8 cellular contexts compared by ENCODE assay signal in genomic region chr17:42107597-42108576, GRCh38. TPM values are rescaled to one million over a fixed set of nuclear protein-coding genes. Genes with fewer than 3 reads are reported as not detected.
A peak's percentile ranks its signal among the peaks of the same experiment; 100 is the strongest.
DNase-seq lines count a peak whose midpoint lies in the region; ATAC-seq and TF ChIP-seq lines count a peak whose summit lies in the region.

No MANE protein-coding gene starts in this region.

- H3K4me2 ChIP-seq in mesenchymal stem cell (ENCODE audit: low read length, poor library complexity, severe bottlenecking): peak overlapping the region; percentile 75
- no peak overlapping the region for H3K4me2 ChIP-seq in PC-9

- H3K36me3 ChIP-seq in mesenchymal stem cell (ENCODE audit: control insufficient read depth in 1 of 2, insufficient read depth in 2 of 2, low read depth in 1 of 2, low read length in 2 of 2) (peaks cover 8 to 42% of the 10 kb centered on the region in 2 experiments), PC-9 (ENCODE audit: low read depth) (no peaks in the 10 kb centered on the region)

- no peak overlapping the region for H3K9ac ChIP-seq in mesenchymal stem cell (ENCODE audit: low read length)

- H3K23ac ChIP-seq in mesenchymal stem cell (ENCODE audit: low read length in 2 of 2): no peak overlapping the region

- no peak overlapping the region for H3K14ac ChIP-seq in mesenchymal stem cell (ENCODE audit: low read length in 2 of 2)

- H3K27ac ChIP-seq in mesenchymal stem cell (ENCODE audit: low read length, poor library complexity, severe bottlenecking) (no peak overlapping the region), PC-9 (no peak overlapping the region)

- no peak overlapping the region for H2BK5ac ChIP-seq in mesenchymal stem cell (ENCODE audit: low read depth, low read length, poor library complexity, severe bottlenecking)

- peaks cover 3% of the 10 kb centered on the region for H3K27me3 Mint-ChIP-seq in chondrocyte (ENCODE audit: low read depth)

- H2AFZ ChIP-seq in mesenchymal stem cell (ENCODE audit: low read depth, low read length) (peak overlapping the region; percentile 77), PC-9 (no peak overlapping the region)

- no peaks in the 10 kb centered on the region for H3K79me1 ChIP-seq in mesenchymal stem cell (replicated peaks; ENCODE audit: low read length, poor library complexity, severe bottlenecking)

- H4K91ac ChIP-seq in mesenchymal stem cell (ENCODE audit: low read length): no peak overlapping the region

- H3K18ac ChIP-seq in mesenchymal stem cell (ENCODE audit: low read depth in 1 of 2, low read length in 2 of 2): peak overlapping the region in 1 of 2 experiments; percentile 78

- no peaks in the 10 kb centered on the region for H3K9me2 ChIP-seq in PC-9 (ENCODE audit: insufficient read depth)

- no peak overlapping the region for H2BK12ac ChIP-seq in mesenchymal stem cell (ENCODE audit: low read length in 2 of 2)

- no peak overlapping the region for H2BK120ac ChIP-seq in mesenchymal stem cell (ENCODE audit: low read depth, low read length)

- no peak overlapping the region for H2BK15ac ChIP-seq in mesenchymal stem cell (ENCODE audit: low read depth, poor library complexity, severe bottlenecking)

- H3K27me3 ChIP-seq in mesenchymal stem cell (ENCODE audit: control insufficient read depth in 1 of 2, insufficient read depth in 1 of 2, low read length in 2 of 2): peaks cover 0 to 9% of the 10 kb centered on the region in 2 experiments
- no peaks in the 10 kb centered on the region for H3K27me3 ChIP-seq in PC-9 (ENCODE audit: insufficient read depth, low read depth)

- H3K4me1 Mint-ChIP-seq in chondrocyte (ENCODE audit: low read depth): peaks cover 10% of the 10 kb centered on the region

- peaks cover 7% of the 10 kb centered on the region; the same call in 1 of the 2 replicates for H3F3A ChIP-seq in PC-9 (ENCODE audit: insufficient read depth, low read depth)

- no peaks in the 10 kb centered on the region for H3K79me2 ChIP-seq in PC-9 (ENCODE audit: low read depth)

- H4K8ac ChIP-seq in mesenchymal stem cell (ENCODE audit: low read length): no peak overlapping the region

- no peaks in the 10 kb centered on the region for H3K36me3 Mint-ChIP-seq in chondrocyte (ENCODE audit: low read depth)

- CTCF ChIA-PET in PC-9 (lab: Charles Lee): no interaction called here

- no peak overlapping the region for H2AK5ac ChIP-seq in mesenchymal stem cell (ENCODE audit: low read length, severe bottlenecking)

- peak; percentile 69 for ATAC-seq in HG02852 (IDR thresholded peaks at IDR 0.05; ENCODE audit: unreplicated experiment)

- BruUV-seq in PC-9 (replicated peaks; lab: Mats Ljungman, UMichigan): no TSS peak

- no peaks in the 10 kb centered on the region for H4K20me1 ChIP-seq in PC-9 (ENCODE audit: insufficient read depth)

- peak overlapping the region; percentile 50 for H3K4me3 Mint-ChIP-seq in chondrocyte (ENCODE audit: unreplicated experiment)

- peak overlapping the region in 1 of 2 experiments; percentile 48 for H3K4me3 ChIP-seq in mesenchymal stem cell (ENCODE audit: insufficient read depth in 1 of 2, low read depth in 1 of 2, low read length in 2 of 2)
- no peak overlapping the region for H3K4me3 ChIP-seq in PC-9

- H3K9me3 ChIP-seq in mesenchymal stem cell (ENCODE audit: control insufficient read depth, low read length) (no peaks in the 10 kb centered on the region), PC-9 (ENCODE audit: insufficient read depth, low read depth) (no peaks in the 10 kb centered on the region)

- H3K4me1 ChIP-seq in mesenchymal stem cell (ENCODE audit: control insufficient read depth, insufficient read depth, low read depth, low read length) (peaks cover 19% of the 10 kb centered on the region), PC-9 (replicated peaks; ENCODE audit: insufficient read depth) (no peaks in the 10 kb centered on the region)

- no peaks in the 10 kb centered on the region for H3K9me3 Mint-ChIP-seq in chondrocyte (ENCODE audit: low read depth)

- H3K4ac ChIP-seq in mesenchymal stem cell (ENCODE audit: low read depth in 1 of 2, low read length in 2 of 2): no peak overlapping the region

- no peak overlapping the region for H3K27ac Mint-ChIP-seq in chondrocyte (ENCODE audit: unreplicated experiment)

- POLR2A ChIA-PET in PC-9 (lab: Charles Lee; ENCODE audit: unreplicated experiment): interaction anchor here (0.6 kb wide), 1 partner anchor 192 kb away, joined by 7 read pairs; no protein-coding TSS in a partner anchor

- intact Hi-C loops in PC-9 (cut with micrococcal nuclease; ENCODE audit: unreplicated experiment): no loop called here

- DNase-seq in GM10266 (ENCODE audit: extremely low spot score): peak; percentile 95
- DNase-seq in NCI-H2171 (lab: John Stamatoyannopoulos, UW): peak; percentile 96
- DNase-seq in activated CD4-positive, alpha-beta T cell treated with anti-CD3 and anti-CD28 coated beads for 4 hours: peak; percentile 92 to 95
- no peak for DNase-seq in chondrocyte (ENCODE audit: low spot score)
- DNase-seq in mesenchymal stem cell: peak; percentile 70
- peak; percentile 77 to 85 for DNase-seq in stimulated activated CD8-positive, alpha-beta memory T cell treated with anti-CD3 and anti-CD28 coated beads, Interleukin-15, amount 100 ng/mL, for 4 hours (ENCODE audit: low read depth in 2 of 2)
- DNase-seq in PC-9: no peak

- TF ChIP-seq CTCF in GM10266 (IDR thresholded peaks at IDR 0.05; ENCODE audit: control insufficient read depth, insufficient read depth, low read depth, missing control alignments): no peak
- no peak for TF ChIP-seq CTCF in chondrocyte (IDR thresholded peaks at IDR 0.05)
- TF ChIP-seq CTCF in PC-9 (conservative IDR thresholded peaks at IDR 0.05): no peak

- 34% methylated on average over 51 of the region's 51 CpGs for WGBS in mesenchymal stem cell

RNA-seq across cellular contexts. Expression of gene DHX58, which starts 4.6 kb away (rescaled TPM):
- total RNA-seq in chondrocyte (0.53 to 0.64 TPM (median 0.55 TPM) in 3 replicates), PC-9 (2021) (17.9 and 26.0 TPM in 2 replicates)
- polyA plus RNA-seq in mesenchymal stem cell (2013, experiment 1 of 2): 2.0 TPM
- 1.5 TPM for polyA plus RNA-seq in mesenchymal stem cell (2013, experiment 2 of 2)

RNA-seq across cellular contexts. Expression of gene ZNF385C, which starts 9.6 kb away (rescaled TPM):
- total RNA-seq in chondrocyte (0.07 to 0.18 TPM in 2 of 3 replicates, not detected in the other), PC-9 (2021) (1.7 and 2.1 TPM in 2 replicates)
- polyA plus RNA-seq in mesenchymal stem cell (2013, experiment 1 of 2): 0.07 TPM
- polyA plus RNA-seq in mesenchymal stem cell (2013, experiment 2 of 2): 0.11 TPM

RNA-seq across cellular contexts. Expression of gene KAT2A, which starts 13.3 kb away (rescaled TPM):
- total RNA-seq in chondrocyte (21.7 to 38.0 TPM (median 22.3 TPM) in 3 replicates), PC-9 (2021) (42.1 and 47.6 TPM in 2 replicates)
- polyA plus RNA-seq in mesenchymal stem cell (2013, experiment 1 of 2): 14.9 TPM
- 14.8 TPM for polyA plus RNA-seq in mesenchymal stem cell (2013, experiment 2 of 2)

RNA-seq across cellular contexts. Expression of gene HSPB9, which starts 14.7 kb away (rescaled TPM):
- total RNA-seq in chondrocyte (not detected in 3 replicates), PC-9 (2021) (0.33 TPM in 1 of 2 replicates, not detected in the other)
- not detected for polyA plus RNA-seq in mesenchymal stem cell (2013, experiment 1 of 2)
- not detected for polyA plus RNA-seq in mesenchymal stem cell (2013, experiment 2 of 2)

RNA-seq across cellular contexts. Expression of gene RAB5C, which starts 46.9 kb away (rescaled TPM):
- total RNA-seq in chondrocyte (107 to 118 TPM (median 116 TPM) in 3 replicates), PC-9 (2021) (97.0 and 120 TPM in 2 replicates)
- 239 TPM for polyA plus RNA-seq in mesenchymal stem cell (2013, experiment 1 of 2)
- 228 TPM for polyA plus RNA-seq in mesenchymal stem cell (2013, experiment 2 of 2)

Comparison
In these comparisons a context has a peak if more than half of its experiments do, and no peak if none do; other contexts are left out.
1. DNase-seq: peak in GM10266 (single experiment), NCI-H2171 (single experiment), activated CD4-positive, alpha-beta T cell treated with anti-CD3 and anti-CD28 coated beads for 4 hours (2 of 2), mesenchymal stem cell (single experiment) and stimulated activated CD8-positive, alpha-beta memory T cell treated with anti-CD3 and anti-CD28 coated beads, Interleukin-15, amount 100 ng/mL, for 4 hours (2 of 2); none in chondrocyte (single experiment) and PC-9 (0 of 2).
2. RNA of gene DHX58, which starts 4.6 kb away (total RNA-seq): 17.9 to 26.0 TPM in PC-9; 0.53 to 0.64 TPM in chondrocyte; every median in the first group is over 10 times any median in the second.